ENCODE assay signal across 1 cellular context in the genomic region with DNA sequence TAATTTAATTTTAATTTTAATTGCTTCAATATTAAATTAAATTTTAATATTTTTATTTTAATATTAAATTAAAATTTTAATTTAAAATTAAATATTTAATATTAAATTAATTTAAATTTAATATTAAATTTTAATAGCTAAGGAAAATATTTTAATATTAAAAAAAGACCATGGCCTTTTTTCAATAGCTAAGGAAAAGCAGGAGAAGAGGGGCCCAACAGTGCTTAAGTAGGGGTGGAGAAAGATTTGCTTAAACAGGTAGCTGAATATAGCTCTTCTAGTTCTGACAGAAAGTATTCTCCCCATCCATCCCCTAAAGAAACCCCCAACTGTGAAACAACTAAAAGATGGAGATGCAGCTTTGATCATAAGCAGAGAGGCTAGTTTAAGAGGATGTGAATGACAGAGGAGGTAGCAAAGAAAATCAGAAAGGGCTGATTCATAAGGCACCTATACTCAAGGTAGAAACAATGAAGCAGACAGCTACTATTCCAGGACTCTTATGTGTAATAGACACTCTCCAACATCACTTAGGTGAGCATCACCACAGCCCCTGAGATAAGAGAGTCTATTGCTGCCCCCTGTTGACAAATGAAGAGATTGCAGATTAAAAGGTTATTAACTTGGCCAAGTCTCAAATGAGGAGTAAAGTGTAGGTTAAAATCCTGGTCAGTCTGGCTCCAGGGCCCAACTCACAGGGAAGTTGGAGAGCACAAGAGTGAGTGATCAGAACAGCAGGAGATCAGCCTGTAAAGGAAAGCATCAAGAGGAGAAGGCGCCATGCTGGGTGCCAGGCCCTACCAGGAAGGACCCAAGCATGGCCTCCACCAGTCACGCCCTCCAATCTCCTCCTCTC.
TF ChIP-seq lines count a peak whose summit lies in the region.

No MANE protein-coding gene starts in this region.

TF ChIP-seq in IMR-90, 13 proteins besides CTCF, POLR2A, EP300 and RAD21:
- peak; percentile 63 for TF ChIP-seq SMC3 (IDR thresholded peaks at IDR 0.05; ENCODE audit: low read depth, low read length)
- TF ChIP-seq CHD1 (IDR thresholded peaks at IDR 0.05; ENCODE audit: low read depth, low read length) = no peak
